In the genomic region with DNA sequence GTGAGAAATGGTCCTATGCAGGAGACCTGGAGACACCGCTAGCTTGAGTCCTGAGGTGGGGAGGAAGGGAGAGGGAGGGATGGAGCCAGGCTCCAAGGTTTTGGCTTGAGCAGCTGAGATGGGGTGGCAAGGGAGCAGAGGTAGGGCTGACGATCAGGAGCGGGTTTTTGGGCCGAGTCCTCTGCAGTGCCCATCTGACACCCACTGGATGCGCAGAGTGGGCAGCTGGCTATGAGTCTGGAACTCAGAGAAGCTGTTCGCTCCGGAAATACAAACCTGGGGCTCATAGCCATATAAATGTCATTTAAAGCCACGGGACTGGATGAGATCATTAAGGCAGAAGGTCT, we compare ENCODE assay signal across 8 cellular contexts. TPM values are rescaled to one million over a fixed set of nuclear protein-coding genes. Genes with fewer than 3 reads are reported as not detected.
DNase-seq lines count a peak whose midpoint lies in the region; ATAC-seq and TF ChIP-seq lines count a peak whose summit lies in the region.

No MANE protein-coding gene starts in this region.

- no peaks in the 10 kb centered on the region for H3K9me3 ChIP-seq in cardiac muscle cell (ENCODE audit: low read depth)
- H3K9me3 ChIP-seq in mesenchymal stem cell (ENCODE audit: control insufficient read depth, low read length), result no peaks in the 10 kb centered on the region
- H3K9me3 ChIP-seq in uterus, result no peaks in the 10 kb centered on the region

- peak overlapping the region; percentile 55 to 91 for H2BK12ac ChIP-seq in mesenchymal stem cell (ENCODE audit: low read length in 2 of 2)

- TF ChIP-seq CTCF in cardiac muscle cell (IDR thresholded peaks at IDR 0.05; ENCODE audit: low read depth, low read length) (no peak), brain microvascular endothelial cell (IDR thresholded peaks at IDR 0.05; ENCODE audit: low read depth, low read length, missing control alignments) (no peak), uterus (IDR thresholded peaks at IDR 0.05) (no peak)

- no peak overlapping the region for H2BK5ac ChIP-seq in mesenchymal stem cell (ENCODE audit: low read depth, low read length, poor library complexity, severe bottlenecking)

- H3K4ac ChIP-seq in mesenchymal stem cell (ENCODE audit: low read depth in 1 of 2, low read length in 2 of 2), result peak overlapping the region in 1 of 2 experiments; percentile 80

- H2BK120ac ChIP-seq in mesenchymal stem cell (ENCODE audit: low read depth, low read length), result peak overlapping the region; percentile 71

- peak overlapping the region; percentile 14 for H2AK5ac ChIP-seq in mesenchymal stem cell (ENCODE audit: low read length, severe bottlenecking)

- peak overlapping the region; percentile 75 for H3K4me2 ChIP-seq in mesenchymal stem cell (ENCODE audit: low read length, poor library complexity, severe bottlenecking)

- H3K27ac ChIP-seq in cardiac muscle cell (no peak overlapping the region), brain microvascular endothelial cell (no peak overlapping the region), mesenchymal stem cell (ENCODE audit: low read length, poor library complexity, severe bottlenecking) (peak overlapping the region; percentile 7), uterus (peak overlapping the region; percentile 99 to 100)

- ATAC-seq in left ventricle myocardium superior (no peak), GM18498 (IDR thresholded peaks at IDR 0.05; ENCODE audit: unreplicated experiment) (no peak), HG02870 (IDR thresholded peaks at IDR 0.05; ENCODE audit: unreplicated experiment) (no peak)

- peak overlapping the region; percentile 57 for H3K4me3 ChIP-seq in cardiac muscle cell
- H3K4me3 ChIP-seq in brain microvascular endothelial cell (ENCODE audit: low read depth, low read length), result peak overlapping the region; percentile 48
- H3K4me3 ChIP-seq in mesenchymal stem cell (ENCODE audit: insufficient read depth in 1 of 2, low read depth in 1 of 2, low read length in 2 of 2), result peak overlapping the region; percentile 32 to 74
- H3K4me3 ChIP-seq in uterus, result peak overlapping the region; percentile 77 to 80

- H3K23ac ChIP-seq in mesenchymal stem cell (ENCODE audit: low read length in 2 of 2), result no peak overlapping the region

- peak overlapping the region; percentile 77 for H2AFZ ChIP-seq in mesenchymal stem cell (ENCODE audit: low read depth, low read length)

- peak overlapping the region; percentile 25 for H4K91ac ChIP-seq in mesenchymal stem cell (ENCODE audit: low read length)

- in situ Hi-C loops in brain microvascular endothelial cell (cut with HindIII; ENCODE audit: low pct_ligation_motif_present, low sequenced_read_pairs), result no loop called here

- H3K9ac ChIP-seq in mesenchymal stem cell (ENCODE audit: low read length), result peak overlapping the region; percentile 65

- H3K27me3 ChIP-seq in cardiac muscle cell, result peaks cover 8% of the 10 kb centered on the region
- H3K27me3 ChIP-seq in brain microvascular endothelial cell (replicated peaks), result no peaks in the 10 kb centered on the region
- no peaks in the 10 kb centered on the region for H3K27me3 ChIP-seq in mesenchymal stem cell (ENCODE audit: control insufficient read depth in 1 of 2, insufficient read depth in 1 of 2, low read length in 2 of 2)
- H3K27me3 ChIP-seq in uterus, result no peaks in the 10 kb centered on the region

- H2BK15ac ChIP-seq in mesenchymal stem cell (ENCODE audit: low read depth, poor library complexity, severe bottlenecking), result peak overlapping the region; percentile 80

- no peak overlapping the region for H3K14ac ChIP-seq in mesenchymal stem cell (ENCODE audit: low read length in 2 of 2)

- 24% methylated on average over 7 of the region's 8 CpGs for WGBS in mesenchymal stem cell

- peak overlapping the region; percentile 40 to 87 for H3K18ac ChIP-seq in mesenchymal stem cell (ENCODE audit: low read depth in 1 of 2, low read length in 2 of 2)

- no peaks in the 10 kb centered on the region for H3K36me3 ChIP-seq in cardiac muscle cell
- H3K36me3 ChIP-seq in brain microvascular endothelial cell (replicated peaks), result no peaks in the 10 kb centered on the region
- no peaks in the 10 kb centered on the region for H3K36me3 ChIP-seq in mesenchymal stem cell (ENCODE audit: control insufficient read depth in 1 of 2, insufficient read depth in 2 of 2, low read depth in 1 of 2, low read length in 2 of 2)
- no peaks in the 10 kb centered on the region for H3K36me3 ChIP-seq in uterus

- TF ChIP-seq POLR2A in uterus (IDR thresholded peaks at IDR 0.05), result no peak

- H3K4me1 ChIP-seq in cardiac muscle cell (ENCODE audit: low read depth), result no peaks in the 10 kb centered on the region
- peaks cover 29% of the 10 kb centered on the region for H3K4me1 ChIP-seq in mesenchymal stem cell (ENCODE audit: control insufficient read depth, insufficient read depth, low read depth, low read length)
- peaks cover 6 to 7% of the 10 kb centered on the region in 2 donors for H3K4me1 ChIP-seq in uterus

- DNase-seq in cardiac muscle cell (ENCODE audit: low read depth in 1 of 2, low spot score in 1 of 2) (no peak), left ventricle myocardium superior (no peak), brain microvascular endothelial cell (no peak), mesenchymal stem cell (no peak), uterus (no peak), NCI-H146 (lab: John Stamatoyannopoulos, UW) (no peak)

- peak overlapping the region; percentile 96 for H4K8ac ChIP-seq in mesenchymal stem cell (ENCODE audit: low read length)

- H3K79me1 ChIP-seq in mesenchymal stem cell (replicated peaks; ENCODE audit: low read length, poor library complexity, severe bottlenecking), result peaks cover 13% of the 10 kb centered on the region

- intact Hi-C loops in left ventricle myocardium superior (cut with micrococcal nuclease) (no loop called here), uterus (cut with DNase I; ENCODE audit: low total_unique reads) (loop anchor here (10.0 kb wide), 1 partner anchor 63 kb away; no protein-coding TSS in a partner anchor)

RNA-seq across cellular contexts. Expression of gene MAFF, which starts 0.5 kb away (rescaled TPM):
- total RNA-seq in cardiac muscle cell (3.6 and 4.1 TPM in 2 replicates), left ventricle myocardium superior (5.3 TPM), uterus (100 to 1,000 TPM in 1 of 4 donors, 10 to 100 TPM in 3; 10.1 to 180 (median 44.0) TPM)
- 2.9 and 4.3 TPM in 2 replicates for polyA plus RNA-seq in cardiac muscle cell
- polyA plus RNA-seq in mesenchymal stem cell (2013, experiment 1 of 2), result 9.1 TPM
- polyA plus RNA-seq in mesenchymal stem cell (2013, experiment 2 of 2), result 8.8 TPM

RNA-seq across cellular contexts. Expression of gene PLA2G6, which starts 19.7 kb away (rescaled TPM):
- total RNA-seq in cardiac muscle cell (26.1 and 41.5 TPM in 2 replicates), left ventricle myocardium superior (17.0 TPM), uterus (10 to 100 TPM in 3 of 4 donors, 1 to 10 TPM in 1; 8.7 to 50.9 (median 34.5) TPM)
- polyA plus RNA-seq in cardiac muscle cell, result 30.9 and 38.7 TPM in 2 replicates
- 3.7 TPM for polyA plus RNA-seq in mesenchymal stem cell (2013, experiment 1 of 2)
- polyA plus RNA-seq in mesenchymal stem cell (2013, experiment 2 of 2), result 4.4 TPM

Comparison
In these comparisons a context has a peak if more than half of its experiments do, and no peak if none do; other contexts are left out.
1. H3K27ac ChIP-seq: peak in mesenchymal stem cell (single experiment) and uterus (2 of 2); none in cardiac muscle cell (single experiment) and brain microvascular endothelial cell (single experiment).
2. Peak in every context shown above with its lines, with median percentiles within 50 percentile points of each other: H3K4me3 ChIP-seq.